Comparison of ENCODE assay signal across 23 cellular contexts in the genomic region with DNA sequence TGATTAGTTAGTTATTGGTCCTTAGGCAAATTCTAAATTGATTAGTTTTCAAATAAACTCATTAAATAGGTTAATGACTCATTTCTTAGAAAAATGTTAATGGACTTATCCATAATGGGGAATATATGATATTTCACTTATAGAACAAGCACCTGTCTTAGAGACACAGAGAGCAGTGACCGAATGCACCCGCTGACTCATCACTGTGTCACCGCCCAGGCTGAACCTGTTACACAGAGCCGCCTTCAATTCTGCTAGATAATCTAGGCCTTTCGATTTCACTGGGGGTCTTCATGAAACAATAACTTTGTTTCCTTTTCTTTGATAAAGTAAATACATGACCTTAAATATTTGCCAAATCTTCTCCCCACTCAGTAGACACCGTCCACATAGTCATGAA. TPM values are rescaled to one million over a fixed set of nuclear protein-coding genes. Genes with fewer than 3 reads are reported as not detected.
DNase-seq lines count a peak whose midpoint lies in the region; ATAC-seq, FAIRE-seq and TF ChIP-seq lines count a peak whose summit lies in the region.
"Had no signal": no experiment of that assay in that cellular context is flagged by ENCODE, and none has a peak within 500 bp of the region (broad histone marks: within the 10 kb centered on the region; RNA-seq: fewer than 3 reads in every experiment).

No MANE protein-coding gene starts in this region.

- peaks cover 28% of the 10 kb centered on the region for H3K4me1 Mint-ChIP-seq in activated CD4-positive, alpha-beta T cell treated with anti-CD3 and anti-CD28 coated beads for 36 hours
- peaks cover 26% of the 10 kb centered on the region for H3K4me1 Mint-ChIP-seq in activated CD4-positive, alpha-beta T cell treated with anti-CD3 and anti-CD28 coated beads, Interleukin-2, amount 10 ng/mL, durations not matched to agents 7 days and 5 days
- peaks cover 47% of the 10 kb centered on the region for H3K4me1 Mint-ChIP-seq in activated T-cell treated with anti-CD3 and anti-CD28 coated beads, Interleukin-2, amount 50 U/mL, for 72 hours (ENCODE audit: low read depth)

- BruUV-seq in HCT116 (replicated peaks; lab: Mats Ljungman, UMichigan): no TSS peak

- no peak for TF ChIP-seq POLR2A in HCT116 (IDR thresholded peaks at IDR 0.05; ENCODE audit: borderline replicate concordance, extremely low read depth, insufficient read depth, insufficient read length)

- H3K4me3 Mint-ChIP-seq in activated CD4-positive, alpha-beta T cell treated with anti-CD3 and anti-CD28 coated beads for 36 hours: no peak overlapping the region
- no peak overlapping the region for H3K4me3 Mint-ChIP-seq in activated CD4-positive, alpha-beta T cell treated with anti-CD3 and anti-CD28 coated beads, Interleukin-2, amount 10 ng/mL, durations not matched to agents 7 days and 5 days
- no peak overlapping the region for H3K4me3 Mint-ChIP-seq in activated T-cell treated with anti-CD3 and anti-CD28 coated beads, Interleukin-2, amount 50 U/mL, for 72 hours
- H3K4me3 Mint-ChIP-seq: HFFc6; naive thymus-derived CD8-positive, alpha-beta T cell had no signal

- no peak for FAIRE-seq in urothelium cell line (lab: Jason Lieb, UNC)

- H3K4me1 ChIP-seq in HCT116 (ENCODE audit: control insufficient read depth in 1 of 2, insufficient read depth in 2 of 2, low read length in 2 of 2) (peaks cover 13 to 43% of the 10 kb centered on the region in 2 experiments; a peak in 3 of 4 replicates), mucosa of descending colon (ENCODE audit: low read depth) (peaks cover 5% of the 10 kb centered on the region)
- H3K4me1 ChIP-seq: prostate gland had no signal

- H4K20me1 ChIP-seq in HCT116 (ENCODE audit: insufficient read depth): no peaks in the 10 kb centered on the region

- TF ChIP-seq RAD21 in HCT116 (IDR thresholded peaks at IDR 0.05; ENCODE audit: low read depth): no peak

- peak; percentile 42 for ATAC-seq in activated CD4-positive, alpha-beta T cell treated with anti-CD3 and anti-CD28 coated beads for 36 hours
- ATAC-seq in HCT116: peak; percentile 94
- peak; percentile 41 to 51 for ATAC-seq in activated T-cell treated with anti-CD3 and anti-CD28 coated beads, Interleukin-2, amount 50 U/mL, for 72 hours (replicated peaks in 1 of 2)
- peak; percentile 40 for ATAC-seq in mucosa of descending colon
- ATAC-seq: lower lobe of right lung; naive thymus-derived CD8-positive, alpha-beta T cell; Panc1 had no signal

- no peak overlapping the region for H3K27ac Mint-ChIP-seq in activated CD4-positive, alpha-beta T cell treated with anti-CD3 and anti-CD28 coated beads for 36 hours
- no peak overlapping the region for H3K27ac Mint-ChIP-seq in activated CD4-positive, alpha-beta T cell treated with anti-CD3 and anti-CD28 coated beads, Interleukin-2, amount 10 ng/mL, durations not matched to agents 7 days and 5 days
- H3K27ac Mint-ChIP-seq in activated T-cell treated with anti-CD3 and anti-CD28 coated beads, Interleukin-2, amount 50 U/mL, for 72 hours: no peak overlapping the region
- H3K27ac Mint-ChIP-seq: HFFc6; naive thymus-derived CD8-positive, alpha-beta T cell had no signal

- CTCF ChIA-PET in activated CD4-positive, alpha-beta T cell treated with anti-CD3 and anti-CD28 coated beads for 36 hours (lab: Charles Lee): no interaction called here
- CTCF ChIA-PET in activated CD4-positive, alpha-beta T cell treated with anti-CD3 and anti-CD28 coated beads, Interleukin-2, amount 10 ng/mL, durations not matched to agents 7 days and 5 days (lab: Charles Lee): no interaction called here
- CTCF ChIA-PET in HCT116 (lab: Charles Lee): no interaction called here

- no peaks in the 10 kb centered on the region for H3K27me3 ChIP-seq in HCT116 (ENCODE audit: insufficient read depth, low read length)
- H3K27me3 ChIP-seq: cardiac muscle cell had no signal

- no peak overlapping the region for H3K27ac ChIP-seq in HCT116 (ENCODE audit: low read depth, low read length)
- H3K27ac ChIP-seq: cardiac muscle cell, lower lobe of right lung, prostate gland had no signal

- TF ChIP-seq CTCF in HCT116 (IDR thresholded peaks at IDR 0.05 in 2 of 3, conservative IDR thresholded peaks at IDR 0.05 in 1 of 3; ENCODE audit: borderline replicate concordance in 1 of 3, insufficient read depth in 1 of 3, low read depth in 2 of 3, low read length in 2 of 3) (no peak), mucosa of descending colon (IDR thresholded peaks at IDR 0.05) (no peak)

- RAD21 ChIA-PET in HCT116 (lab: Charles Lee; ENCODE audit: low non-redundant PET in 1 of 2, low total read pairs in 2 of 2, uncharacterized antibody in 2 of 2, unreplicated experiment in 2 of 2): no interaction called here

- H3K27me3 Mint-ChIP-seq in activated CD4-positive, alpha-beta T cell treated with anti-CD3 and anti-CD28 coated beads for 36 hours: no peaks in the 10 kb centered on the region
- no peaks in the 10 kb centered on the region for H3K27me3 Mint-ChIP-seq in activated CD4-positive, alpha-beta T cell treated with anti-CD3 and anti-CD28 coated beads, Interleukin-2, amount 10 ng/mL, durations not matched to agents 7 days and 5 days
- no peaks in the 10 kb centered on the region for H3K27me3 Mint-ChIP-seq in activated T-cell treated with anti-CD3 and anti-CD28 coated beads, Interleukin-2, amount 50 U/mL, for 72 hours (ENCODE audit: low read depth)
- H3K27me3 Mint-ChIP-seq: naive thymus-derived CD8-positive, alpha-beta T cell had no signal

- no peak overlapping the region for H2AFZ ChIP-seq in HCT116 (ENCODE audit: low read depth, low read length, poor library complexity, severe bottlenecking)

- no peaks in the 10 kb centered on the region for H3K9me2 ChIP-seq in HCT116 (ENCODE audit: insufficient read depth)

- no peak overlapping the region; a peak in 1 of 4 replicates for H3K4me3 ChIP-seq in HCT116 (replicated peaks in 1 of 2; ENCODE audit: low read depth in 1 of 2, low read length in 2 of 2)
- no peak overlapping the region for H3K4me3 ChIP-seq in mucosa of descending colon
- H3K4me3 ChIP-seq: cardiac muscle cell, lower lobe of right lung, prostate gland had no signal

- peaks cover 40% of the 10 kb centered on the region for H3K79me2 ChIP-seq in HCT116 (ENCODE audit: insufficient read depth, low read length)

- DNase-seq in activated CD4-positive, alpha-beta T cell treated with anti-CD3 and anti-CD28 coated beads for 36 hours: peak; percentile 58
- DNase-seq in activated CD4-positive, alpha-beta T cell treated with anti-CD3 and anti-CD28 coated beads, Interleukin-2, amount 10 ng/mL, durations not matched to agents 7 days and 5 days: no peak
- DNase-seq in HCT116 (ENCODE audit: low read depth, low spot score): no peak
- peak in 1 of 2 donors; percentile 57 for DNase-seq in activated T-cell treated with anti-CD3 and anti-CD28 coated beads, Interleukin-2, amount 50 U/mL, for 72 hours
- no peak for DNase-seq in mucosa of descending colon
- DNase-seq in NCI-H345 (lab: John Stamatoyannopoulos, UW): no peak
- no peak for DNase-seq in iPS-NIHi11 (ENCODE audit: low spot score)
- no peak for DNase-seq in urothelium cell line (ENCODE audit: low spot score)
- DNase-seq: activated CD4-positive, alpha-beta T cell treated with anti-CD3 and anti-CD28 coated beads, Interleukin-2, amount 50 U/mL, for 4 hours; activated gamma-delta T cell treated with Interleukin-2 at 50 U/mL for 16 hours; effector CD4-positive, alpha-beta T cell; GF-D8; HFFc6; Kasumi-1; lower lobe of right lung; naive thymus-derived CD8-positive, alpha-beta T cell; NCI-H1930; NCI-H526; substantia nigra; T-helper 2 cell had no signal

- H3K9me3 ChIP-seq in HCT116 (ENCODE audit: control insufficient read depth in 1 of 2, insufficient read depth in 1 of 2, low read depth in 1 of 2, low read length in 2 of 2) (no peaks in the 10 kb centered on the region), mucosa of descending colon (no peaks in the 10 kb centered on the region)
- H3K9me3 ChIP-seq: lower lobe of right lung, prostate gland had no signal

- H3K9ac ChIP-seq in HCT116 (ENCODE audit: low read length): no peak overlapping the region

- peak overlapping the region; percentile 54 for H3K4me2 ChIP-seq in HCT116 (ENCODE audit: low read length)

- no peaks in the 10 kb centered on the region for H3K36me3 ChIP-seq in HCT116 (ENCODE audit: control insufficient read depth in 1 of 2, insufficient read depth in 2 of 2, low read length in 2 of 2)
- no peaks in the 10 kb centered on the region for H3K36me3 ChIP-seq in mucosa of descending colon (ENCODE audit: low read depth)
- H3K36me3 ChIP-seq: cardiac muscle cell had no signal

- peaks cover 2% of the 10 kb centered on the region for H3K36me3 Mint-ChIP-seq in activated CD4-positive, alpha-beta T cell treated with anti-CD3 and anti-CD28 coated beads for 36 hours (ENCODE audit: low read depth)
- H3K36me3 Mint-ChIP-seq in activated CD4-positive, alpha-beta T cell treated with anti-CD3 and anti-CD28 coated beads, Interleukin-2, amount 10 ng/mL, durations not matched to agents 7 days and 5 days (ENCODE audit: low read depth): peaks cover 7% of the 10 kb centered on the region
- H3K36me3 Mint-ChIP-seq in activated T-cell treated with anti-CD3 and anti-CD28 coated beads, Interleukin-2, amount 50 U/mL, for 72 hours (ENCODE audit: insufficient read depth in 2 of 2): peaks cover 0 to 2% of the 10 kb centered on the region in 2 donors

- intact Hi-C loops in activated CD4-positive, alpha-beta T cell treated with anti-CD3 and anti-CD28 coated beads for 36 hours (cut with DNase I, micrococcal nuclease): no loop called here
- intact Hi-C loops in HCT116 (cut with micrococcal nuclease) (no loop called here), mucosa of descending colon (cut with DNase I, micrococcal nuclease) (no loop called here)

- POLR2A ChIA-PET in activated CD4-positive, alpha-beta T cell treated with anti-CD3 and anti-CD28 coated beads for 36 hours (lab: Charles Lee): no interaction called here
- POLR2A ChIA-PET in activated CD4-positive, alpha-beta T cell treated with anti-CD3 and anti-CD28 coated beads, Interleukin-2, amount 10 ng/mL, durations not matched to agents 7 days and 5 days (lab: Charles Lee): no interaction called here
- POLR2A ChIA-PET in HCT116 (lab: Charles Lee): no interaction called here

- no peaks in the 10 kb centered on the region for H3K9me3 Mint-ChIP-seq in activated CD4-positive, alpha-beta T cell treated with anti-CD3 and anti-CD28 coated beads for 36 hours (ENCODE audit: low read depth)
- no peaks in the 10 kb centered on the region for H3K9me3 Mint-ChIP-seq in activated CD4-positive, alpha-beta T cell treated with anti-CD3 and anti-CD28 coated beads, Interleukin-2, amount 10 ng/mL, durations not matched to agents 7 days and 5 days
- no peaks in the 10 kb centered on the region for H3K9me3 Mint-ChIP-seq in activated T-cell treated with anti-CD3 and anti-CD28 coated beads, Interleukin-2, amount 50 U/mL, for 72 hours
- H3K9me3 Mint-ChIP-seq: HFFc6; naive thymus-derived CD8-positive, alpha-beta T cell had no signal

RNA-seq across cellular contexts. Expression of a gene that starts 13.1 kb away (rescaled TPM):
- total RNA-seq in activated CD4-positive, alpha-beta T cell treated with anti-CD3 and anti-CD28 coated beads for 36 hours: 1 to 10 TPM; 1.4 to 1.5 TPM
- 1 to 10 TPM; 3.4 to 4.2 TPM for total RNA-seq in activated CD4-positive, alpha-beta T cell treated with anti-CD3 and anti-CD28 coated beads, Interleukin-2, amount 10 ng/mL, durations not matched to agents 7 days and 5 days
- total RNA-seq in HCT116 (2021; ENCODE audit: unreplicated experiment) (9.2 TPM), mucosa of descending colon (10 to 100 TPM; 14.0 to 31.4 (median 23.7) TPM)
- 4.4 and 6.0 TPM in 2 replicates for polyA plus RNA-seq in HCT116 (2012)
- 1 to 10 TPM; 5.4 to 5.6 TPM for total RNA-seq in activated T-cell treated with anti-CD3 and anti-CD28 coated beads, Interleukin-2, amount 50 U/mL, for 72 hours

Comparison
In these comparisons a context has a peak if more than half of its experiments do, and no peak if none do; other contexts are left out.
1. ATAC-seq: peak in every context shown above with its lines; median percentile 94 in HCT116; 46 in activated T-cell treated with anti-CD3 and anti-CD28 coated beads, Interleukin-2, amount 50 U/mL, for 72 hours; 42 in activated CD4-positive, alpha-beta T cell treated with anti-CD3 and anti-CD28 coated beads for 36 hours; 40 in mucosa of descending colon.